ENCODE assay signal across 13 cellular contexts in genomic region chr6:41655706-41656668, GRCh38. TPM values are rescaled to one million over a fixed set of nuclear protein-coding genes. Genes with fewer than 3 reads are reported as not detected.
A peak's percentile ranks its signal among the peaks of the same experiment; 100 is the strongest.
DNase-seq lines count a peak whose midpoint lies in the region; ATAC-seq and TF ChIP-seq lines count a peak whose summit lies in the region.
"Had no signal": no experiment of that assay in that cellular context is flagged by ENCODE, and none has a peak within 500 bp of the region (broad histone marks: within the 10 kb centered on the region; RNA-seq: fewer than 3 reads in every experiment).

No MANE protein-coding gene starts in this region.

- H3K79me2 ChIP-seq in MM.1S (ENCODE audit: low read length), result no peaks in the 10 kb centered on the region

- H3K36me3 ChIP-seq in brain microvascular endothelial cell (replicated peaks) (no peaks in the 10 kb centered on the region), right lobe of liver (no peaks in the 10 kb centered on the region), colonic mucosa (no peaks in the 10 kb centered on the region), MM.1S (replicated peaks; ENCODE audit: insufficient read depth, low read length) (no peaks in the 10 kb centered on the region)
- H3K36me3 ChIP-seq: neutrophil had no signal

- no peak for TF ChIP-seq CTCF in brain microvascular endothelial cell (IDR thresholded peaks at IDR 0.05; ENCODE audit: low read depth, low read length, missing control alignments)
- no peak for TF ChIP-seq CTCF in right lobe of liver (IDR thresholded peaks at IDR 0.05)
- no peak for TF ChIP-seq CTCF in colonic mucosa (IDR thresholded peaks at IDR 0.05)
- TF ChIP-seq CTCF in MM.1S (IDR thresholded peaks at IDR 0.05; ENCODE audit: low read length), result no peak

- H3K27me3 ChIP-seq in brain microvascular endothelial cell (replicated peaks) (peaks cover 4% of the 10 kb centered on the region), right lobe of liver (no peaks in the 10 kb centered on the region), colonic mucosa (no peaks in the 10 kb centered on the region), MM.1S (replicated peaks; ENCODE audit: insufficient read depth, low read length) (peaks cover 93% of the 10 kb centered on the region)

- no peak overlapping the region for H3K4me3 ChIP-seq in brain microvascular endothelial cell (ENCODE audit: low read depth, low read length)
- no peak overlapping the region for H3K4me3 ChIP-seq in right lobe of liver
- no peak overlapping the region for H3K4me3 ChIP-seq in colonic mucosa
- no peak overlapping the region for H3K4me3 ChIP-seq in MM.1S (ENCODE audit: low read length)
- H3K4me3 ChIP-seq: stomach had no signal

- in situ Hi-C loops in brain microvascular endothelial cell (cut with HindIII; ENCODE audit: low pct_ligation_motif_present, low sequenced_read_pairs), result no loop called here

- DNase-seq in left cardiac atrium (peak; percentile 50), cardiac septum (ENCODE audit: low spot score) (no peak), brain microvascular endothelial cell (peak; percentile 44), right lobe of liver (no peak), colonic mucosa (no peak), MM.1S (no peak)
- DNase-seq: activated CD4-positive, alpha-beta T cell treated with anti-CD3 and anti-CD28 coated beads, Interleukin-2, amount 50 U/mL, for 4 hours; activated naive CD4-positive, alpha-beta T cell treated with anti-CD3 and anti-CD28 coated beads, Interleukin-2, amount 50 U/mL, for 16 hours; NCI-H446; stomach had no signal

- H3K4me1 ChIP-seq in right lobe of liver (no peaks in the 10 kb centered on the region), colonic mucosa (no peaks in the 10 kb centered on the region), MM.1S (ENCODE audit: low read length) (no peaks in the 10 kb centered on the region)

- no peak for TF ChIP-seq POLR2A in right lobe of liver (IDR thresholded peaks at IDR 0.05)

- intact Hi-C loops in left cardiac atrium (cut with DNase I) (no loop called here), cardiac septum (cut with DNase I) (no loop called here), right lobe of liver (cut with DNase I) (no loop called here), colonic mucosa (cut with DNase I) (no loop called here)

- H3F3A ChIP-seq in MM.1S (ENCODE audit: insufficient read depth, low read length), result no peaks in the 10 kb centered on the region

- H3K27ac ChIP-seq in brain microvascular endothelial cell (no peak overlapping the region), right lobe of liver (no peak overlapping the region), colonic mucosa (no peak overlapping the region), MM.1S (ENCODE audit: low read length) (no peak overlapping the region)
- H3K27ac ChIP-seq: neutrophil, stomach had no signal

- H3K9ac ChIP-seq in colonic mucosa (ENCODE audit: low read depth in 2 of 2, low read length in 2 of 2) (no peak overlapping the region), MM.1S (ENCODE audit: low read length) (no peak overlapping the region)

- H3K4me2 ChIP-seq in MM.1S (ENCODE audit: low read depth, low read length), result no peak overlapping the region

- ATAC-seq in left cardiac atrium (peak; percentile 41 to 48), right lobe of liver (peak in 3 of 4 donors; percentile 17 to 39 (median 27)), GM19035 (IDR thresholded peaks at IDR 0.05; ENCODE audit: unreplicated experiment) (no peak), GM21390 (IDR thresholded peaks at IDR 0.05; ENCODE audit: unreplicated experiment) (no peak)

- no peak overlapping the region for H2AFZ ChIP-seq in MM.1S (ENCODE audit: low read length)

- no peaks in the 10 kb centered on the region for H3K9me2 ChIP-seq in MM.1S (replicated peaks; ENCODE audit: insufficient read depth, low read length)

- H3K9me3 ChIP-seq in right lobe of liver (no peaks in the 10 kb centered on the region), colonic mucosa (no peaks in the 10 kb centered on the region), MM.1S (replicated peaks; ENCODE audit: insufficient read depth, low read length) (no peaks in the 10 kb centered on the region)
- H3K9me3 ChIP-seq: neutrophil, stomach had no signal

- no peaks in the 10 kb centered on the region for H4K20me1 ChIP-seq in MM.1S (ENCODE audit: insufficient read depth, low read length)

- WGBS in right lobe of liver (ENCODE audit: insufficient coverage, low coverage, low lambda C conversion rate, missing lambda C conversion rate), result 54% methylated on average over 12 of the region's 22 CpGs

RNA-seq across cellular contexts. Expression of gene MDFI, which starts 17.7 kb away (rescaled TPM):
- total RNA-seq in left cardiac atrium, result 1 to 10 TPM; 9.2 TPM
- 4.3 TPM for total RNA-seq in cardiac septum
- 1 to 10 TPM in 2 of 6 experiments, under 1 TPM in 1, not detected in 3; 0.29 to 2.4 (median 1.1) TPM for total RNA-seq in right lobe of liver
- total RNA-seq in colonic mucosa, result 1 to 10 TPM; 1.1 to 1.9 TPM

Comparison
In these comparisons a context has a peak if more than half of its experiments do, and no peak if none do; other contexts are left out.
1. DNase-seq: peak in left cardiac atrium (single experiment) and brain microvascular endothelial cell (single experiment); none in cardiac septum (single experiment), right lobe of liver (0 of 3), colonic mucosa (single experiment) and MM.1S (single experiment).
2. ATAC-seq: peak in left cardiac atrium (2 of 2) and right lobe of liver (3 of 4); none in GM19035 (single experiment) and GM21390 (single experiment).